8 cellular contexts compared by ENCODE assay signal in genomic region chrX:153723351-153724251, GRCh38. TPM values are rescaled to one million over a fixed set of nuclear protein-coding genes. Genes with fewer than 3 reads are reported as not detected.
A peak's percentile ranks its signal among the peaks of the same experiment; 100 is the strongest.
DNase-seq lines count a peak whose midpoint lies in the region; ATAC-seq and TF ChIP-seq lines count a peak whose summit lies in the region.

No MANE protein-coding gene starts in this region.

- DNase-seq in AG08395 (ENCODE audit: low spot score), result peak; percentile 21
- peak; percentile 70 for DNase-seq in NCI-H69 (lab: John Stamatoyannopoulos, UW)
- DNase-seq in activated T-cell treated with anti-CD3 and anti-CD28 coated beads, Interleukin-2, amount 50 U/mL, for 48 hours, result peak; percentile 47 to 51
- peak; percentile 12 for DNase-seq in prostate gland (ENCODE audit: low spot score)
- no peak for DNase-seq in hypothalamus (lab: John Stamatoyannopoulos, UW)

- no peak for TF ChIP-seq EP300 in gastroesophageal sphincter (IDR thresholded peaks at IDR 0.05)

- no peak for TF ChIP-seq POLR2A in gastroesophageal sphincter (IDR thresholded peaks at IDR 0.05)
- no peak for TF ChIP-seq POLR2A in prostate gland (IDR thresholded peaks at IDR 0.05)

- H3K4me3 ChIP-seq in gastroesophageal sphincter (peak overlapping the region; percentile 76 to 81), prostate gland (peak overlapping the region; percentile 58 to 63)

- H3K4me1 ChIP-seq in gastroesophageal sphincter, result peaks cover 0 to 54% (median 32%) of the 10 kb centered on the region in 3 donors
- H3K4me1 ChIP-seq in prostate gland (replicated peaks), result no peaks in the 10 kb centered on the region

- peak overlapping the region; percentile 80 to 91 (median 87) for H3K27ac ChIP-seq in gastroesophageal sphincter
- H3K27ac ChIP-seq in prostate gland, result peak overlapping the region; percentile 84 to 88

- no CpG with 5 or more reads among the region's 78 CpGs for WGBS in gastroesophageal sphincter (ENCODE audit: low coverage in 1 of 2), 2 donors
- WGBS in prostate gland, result under 1% methylated on average over 28 of the region's 78 CpGs

- H3K36me3 ChIP-seq in gastroesophageal sphincter (peaks cover 0 to 25% of the 10 kb centered on the region in 2 donors), prostate gland (no peaks in the 10 kb centered on the region)

- intact Hi-C loops in prostate gland (cut with DNase I), result no loop called here

- TF ChIP-seq CTCF in gastroesophageal sphincter (IDR thresholded peaks at IDR 0.05), result peak in 2 of 4 experiments; percentile 3 to 45
- TF ChIP-seq CTCF in prostate gland (IDR thresholded peaks at IDR 0.05), result peak in 1 of 4 experiments; percentile 9

- no peaks in the 10 kb centered on the region for H3K27me3 ChIP-seq in gastroesophageal sphincter
- H3K27me3 ChIP-seq in prostate gland (replicated peaks; ENCODE audit: insufficient read depth), result no peaks in the 10 kb centered on the region

- ATAC-seq in GM18858 (IDR thresholded peaks at IDR 0.05; ENCODE audit: unreplicated experiment) (peak; percentile 17), HG03066 (IDR thresholded peaks at IDR 0.05; ENCODE audit: low read depth, unreplicated experiment) (peak; percentile 27), gastroesophageal sphincter (peak; percentile 2)

- H3K9me3 ChIP-seq in gastroesophageal sphincter (no peaks in the 10 kb centered on the region), prostate gland (no peaks in the 10 kb centered on the region)

RNA-seq across cellular contexts. Expression of gene BCAP31, which starts 0.6 kb away (rescaled TPM):
- total RNA-seq in gastroesophageal sphincter, result 100 to 1,000 TPM in 2 of 4 donors, 10 to 100 TPM in 2; 76.1 to 125 (median 104) TPM
- total RNA-seq in prostate gland, result 100 to 1,000 TPM; 144 to 244 TPM

RNA-seq across cellular contexts. Expression of gene ABCD1, which starts 1.1 kb away (rescaled TPM):
- total RNA-seq in gastroesophageal sphincter (10 to 100 TPM; 14.4 to 38.8 (median 22.0) TPM), prostate gland (10 to 100 TPM in 1 of 2 donors, 1 to 10 TPM in 1; 9.7 to 97.8 TPM)

RNA-seq across cellular contexts. Expression of gene SLC6A8, which starts 35.9 kb away (rescaled TPM):
- 10 to 100 TPM; 25.3 to 86.6 (median 37.9) TPM for total RNA-seq in gastroesophageal sphincter
- total RNA-seq in prostate gland, result 10 to 100 TPM; 25.4 to 95.4 TPM

RNA-seq across cellular contexts. Expression of gene PLXNB3, which starts 40.4 kb away (rescaled TPM):
- 10 to 100 TPM in 3 of 4 donors, 1 to 10 TPM in 1; 9.2 to 19.2 (median 16.8) TPM for total RNA-seq in gastroesophageal sphincter
- 10 to 100 TPM; 20.9 to 52.7 TPM for total RNA-seq in prostate gland

RNA-seq across cellular contexts. Expression of gene PNCK, which starts 50.0 kb away (rescaled TPM):
- 10 to 100 TPM; 14.4 to 55.9 (median 30.1) TPM for total RNA-seq in gastroesophageal sphincter
- total RNA-seq in prostate gland, result 10 to 100 TPM in 1 of 2 donors, 1 to 10 TPM in 1; 8.5 to 50.6 TPM

Comparison
In these comparisons a context has a peak if more than half of its experiments do, and no peak if none do; other contexts are left out.
1. DNase-seq: peak in AG08395 (single experiment), NCI-H69 (single experiment), activated T-cell treated with anti-CD3 and anti-CD28 coated beads, Interleukin-2, amount 50 U/mL, for 48 hours (2 of 2) and prostate gland (single experiment); none in hypothalamus (0 of 51).
2. Peak in every context shown above with its lines, with median percentiles within 50 percentile points of each other: ATAC-seq.